8 cellular contexts compared by ENCODE assay signal in genomic region chr4:13920901-13921300, GRCh38.
DNase-seq lines count a peak whose midpoint lies in the region; ATAC-seq and TF ChIP-seq lines count a peak whose summit lies in the region.

No MANE protein-coding gene starts in this region.

- H3K36me3 Mint-ChIP-seq in endothelial cell (ENCODE audit: low read depth, unreplicated experiment): no peaks in the 10 kb centered on the region

- H3K4ac ChIP-seq in mesenchymal stem cell (ENCODE audit: low read depth in 1 of 2, low read length in 2 of 2): no peak overlapping the region

- in situ Hi-C loops in G401 (cut with HindIII; ENCODE audit: low sequenced_read_pairs): no loop called here

- no peak overlapping the region for H2BK120ac ChIP-seq in mesenchymal stem cell (ENCODE audit: low read depth, low read length)

- TF ChIP-seq POLR2A in NB4 (IDR thresholded peaks at IDR 0.05; ENCODE audit: extremely low read depth, insufficient read length): no peak

- H2BK5ac ChIP-seq in mesenchymal stem cell (ENCODE audit: low read depth, low read length, poor library complexity, severe bottlenecking): no peak overlapping the region

- no peak overlapping the region for H3K4me3 Mint-ChIP-seq in endothelial cell (ENCODE audit: unreplicated experiment)

- H2BK12ac ChIP-seq in mesenchymal stem cell (ENCODE audit: low read length in 2 of 2): no peak overlapping the region

- TF ChIP-seq CTCF in AG09309 (IDR thresholded peaks at IDR 0.05; ENCODE audit: control insufficient read depth, insufficient read depth, low read depth, low read length, missing control alignments) (no peak), NB4 (IDR thresholded peaks at IDR 0.05; ENCODE audit: low read depth, low read length) (no peak), endothelial cell (IDR thresholded peaks at IDR 0.05; ENCODE audit: unreplicated experiment) (no peak)

- H3K36me3 ChIP-seq in mesenchymal stem cell (ENCODE audit: control insufficient read depth in 1 of 2, insufficient read depth in 2 of 2, low read depth in 1 of 2, low read length in 2 of 2): no peaks in the 10 kb centered on the region

- H3K27me3 Mint-ChIP-seq in endothelial cell (ENCODE audit: unreplicated experiment): peaks cover 2% of the 10 kb centered on the region

- H3K4me2 ChIP-seq in mesenchymal stem cell (ENCODE audit: low read length, poor library complexity, severe bottlenecking): no peak overlapping the region

- peaks cover 11% of the 10 kb centered on the region for H3K4me1 ChIP-seq in mesenchymal stem cell (ENCODE audit: control insufficient read depth, insufficient read depth, low read depth, low read length)

- H3K18ac ChIP-seq in mesenchymal stem cell (ENCODE audit: low read depth in 1 of 2, low read length in 2 of 2): no peak overlapping the region

- H2AK5ac ChIP-seq in mesenchymal stem cell (ENCODE audit: low read length, severe bottlenecking): no peak overlapping the region

- H2AFZ ChIP-seq in mesenchymal stem cell (ENCODE audit: low read depth, low read length): no peak overlapping the region

- WGBS in mesenchymal stem cell: 0% methylated on average over 2 of the region's 3 CpGs

- H4K91ac ChIP-seq in mesenchymal stem cell (ENCODE audit: low read length): no peak overlapping the region

- H3K9ac ChIP-seq in mesenchymal stem cell (ENCODE audit: low read length): peak overlapping the region; percentile 88

- peak overlapping the region; percentile 93 for H3K27ac ChIP-seq in mesenchymal stem cell (ENCODE audit: low read length, poor library complexity, severe bottlenecking)

- no peak overlapping the region for H3K14ac ChIP-seq in mesenchymal stem cell (ENCODE audit: low read length in 2 of 2)

- H3K27me3 ChIP-seq in mesenchymal stem cell (ENCODE audit: control insufficient read depth in 1 of 2, insufficient read depth in 1 of 2, low read length in 2 of 2): no peaks in the 10 kb centered on the region

- H3K9me3 Mint-ChIP-seq in endothelial cell (ENCODE audit: unreplicated experiment): no peaks in the 10 kb centered on the region

- H3K79me1 ChIP-seq in mesenchymal stem cell (replicated peaks; ENCODE audit: low read length, poor library complexity, severe bottlenecking): no peaks in the 10 kb centered on the region

- H3K27ac Mint-ChIP-seq in endothelial cell (ENCODE audit: unreplicated experiment): peak overlapping the region; percentile 88

- no peak overlapping the region for H4K8ac ChIP-seq in mesenchymal stem cell (ENCODE audit: low read length)

- H3K9me3 ChIP-seq in mesenchymal stem cell (ENCODE audit: control insufficient read depth, low read length): no peaks in the 10 kb centered on the region

- H3K4me3 ChIP-seq in AG09309 (ENCODE audit: control insufficient read depth, low read depth, low read length): no peak overlapping the region
- H3K4me3 ChIP-seq in NB4 (ENCODE audit: low read depth, low read length): no peak overlapping the region
- peak overlapping the region in 1 of 2 experiments; percentile 31 for H3K4me3 ChIP-seq in mesenchymal stem cell (ENCODE audit: insufficient read depth in 1 of 2, low read depth in 1 of 2, low read length in 2 of 2)

- no peak for ATAC-seq in HG03378 (IDR thresholded peaks at IDR 0.05; ENCODE audit: unreplicated experiment)
- ATAC-seq in GM18517 (IDR thresholded peaks at IDR 0.05; ENCODE audit: unreplicated experiment): no peak

- no peak overlapping the region for H3K23ac ChIP-seq in mesenchymal stem cell (ENCODE audit: low read length in 2 of 2)

- H2BK15ac ChIP-seq in mesenchymal stem cell (ENCODE audit: low read depth, poor library complexity, severe bottlenecking): no peak overlapping the region

- DNase-seq in AG09309 (ENCODE audit: low read depth): peak; percentile 99
- peak; percentile 30 for DNase-seq in NB4 (ENCODE audit: low read depth)
- DNase-seq in endothelial cell (ENCODE audit: low spot score): peak; percentile 47
- peak; percentile 100 for DNase-seq in mesenchymal stem cell
- DNase-seq in G401 (ENCODE audit: low spot score): no peak
- DNase-seq in NCI-H446 treated with DMSO at 0.1 percent for 48 hours (lab: John Stamatoyannopoulos, UW): no peak

- peaks cover 15% of the 10 kb centered on the region for H3K4me1 Mint-ChIP-seq in endothelial cell (ENCODE audit: unreplicated experiment)

Comparison
In these comparisons a context has a peak if more than half of its experiments do, and no peak if none do; other contexts are left out.
1. DNase-seq: peak in AG09309 (single experiment), NB4 (single experiment), endothelial cell (single experiment) and mesenchymal stem cell (single experiment); none in G401 (single experiment) and NCI-H446 treated with DMSO at 0.1 percent for 48 hours (single experiment).